Comparison of ENCODE assay signal across 1 cellular context in the genomic region with DNA sequence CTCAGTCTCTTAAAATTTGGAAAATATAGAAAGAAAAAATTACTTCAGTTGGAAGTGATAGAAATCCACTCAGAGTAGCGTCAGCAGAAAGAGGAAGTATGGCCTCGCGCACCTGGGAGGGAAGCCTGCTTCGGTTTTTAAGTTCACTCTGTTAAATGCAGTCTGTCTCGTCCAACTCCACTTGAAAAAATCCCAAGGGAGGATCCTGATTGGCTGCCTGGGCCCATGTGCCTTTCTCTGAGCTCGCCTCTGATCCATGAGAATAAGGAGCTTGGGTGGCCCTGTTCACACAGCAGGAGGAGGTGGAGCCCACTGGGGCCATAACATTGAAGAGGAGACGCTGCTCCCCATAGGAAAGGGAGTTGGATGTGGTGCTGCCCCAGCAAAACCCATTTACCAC.
TF ChIP-seq lines count a peak whose summit lies in the region.

No MANE protein-coding gene starts in this region.

TF ChIP-seq in GM23338, 12 proteins besides CTCF, POLR2A, EP300 and RAD21 (continued from another document):
- TF ChIP-seq REST (IDR thresholded peaks at IDR 0.05; ENCODE audit: unreplicated experiment) = no peak
- TF ChIP-seq JUNB (IDR thresholded peaks at IDR 0.05; ENCODE audit: unreplicated experiment) = no peak
- no peak for TF ChIP-seq NANOG (IDR thresholded peaks at IDR 0.05; ENCODE audit: borderline replicate concordance)
